In genomic region chr10:110609592-110609991, GRCh38 we compare ENCODE assay signal across 10 cellular contexts. TPM values are rescaled to one million over a fixed set of nuclear protein-coding genes. Genes with fewer than 3 reads are reported as not detected.
A peak's percentile ranks its signal among the peaks of the same experiment; 100 is the strongest.
DNase-seq lines count a peak whose midpoint lies in the region; ATAC-seq and TF ChIP-seq lines count a peak whose summit lies in the region.
"Had no signal": no experiment of that assay in that cellular context is flagged by ENCODE, and none has a peak within 500 bp of the region (broad histone marks: within the 10 kb centered on the region; RNA-seq: fewer than 3 reads in every experiment).

No MANE protein-coding gene starts in this region.

- POLR2A ChIA-PET in CD4-positive, alpha-beta memory T cell (lab: Charles Lee; ENCODE audit: partially characterized antibody) = no interaction called here

- TF ChIP-seq POLR2A in adrenal gland (IDR thresholded peaks at IDR 0.05) = no peak

- DNase-seq in DMS53 (lab: John Stamatoyannopoulos, UW) = peak; percentile 76
- peak; percentile 25 for DNase-seq in NCI-H1092 treated with DMSO at 0.1 percent for 48 hours (lab: John Stamatoyannopoulos, UW)
- no peak for DNase-seq in left lobe of liver (ENCODE audit: low spot score)
- no peak for DNase-seq in CD4-positive, alpha-beta memory T cell
- no peak for DNase-seq in adrenal gland
- DNase-seq in ascending aorta (ENCODE audit: low spot score in 2 of 2) = no peak

- ATAC-seq in SK-N-SH treated with all-trans-retinoic acid at 6 μM for 48 hours (peak; percentile 75), left lobe of liver (peak; percentile 62), HG03520 (IDR thresholded peaks at IDR 0.05; ENCODE audit: unreplicated experiment) (no peak)
- ATAC-seq: activated T-cell treated with anti-CD3 and anti-CD28 coated beads, Interleukin-2, amount 50 U/mL, for 72 hours had no signal

- CTCF ChIA-PET in CD4-positive, alpha-beta memory T cell (lab: Charles Lee; ENCODE audit: partially characterized antibody) = interaction anchor here (1.2 to 2.8 kb wide), 8 partner anchors 10 to 989 kb away, joined by 4 to 12 read pairs (median 6); no protein-coding TSS in a partner anchor

- H3K9me3 Mint-ChIP-seq in CD4-positive, alpha-beta memory T cell = no peaks in the 10 kb centered on the region
- H3K9me3 Mint-ChIP-seq: activated T-cell treated with anti-CD3 and anti-CD28 coated beads, Interleukin-2, amount 50 U/mL, for 72 hours had no signal

- no peaks in the 10 kb centered on the region for H3K27me3 Mint-ChIP-seq in CD4-positive, alpha-beta memory T cell

- intact Hi-C loops in CD4-positive, alpha-beta memory T cell (cut with micrococcal nuclease) = no loop called here
- intact Hi-C loops in adrenal gland (cut with DNase I) = loop anchor here in 1 of 2 donors (10.0 kb wide), 1 partner anchor 295 kb away; no protein-coding TSS in a partner anchor
- intact Hi-C loops in ascending aorta (cut with DNase I) = no loop called here

- H3K4me1 Mint-ChIP-seq in CD4-positive, alpha-beta memory T cell = peaks cover 0 to 17% (median 7%) of the 10 kb centered on the region in 4 donors

- no peak overlapping the region for H3K4me3 Mint-ChIP-seq in CD4-positive, alpha-beta memory T cell
- H3K4me3 Mint-ChIP-seq: activated T-cell treated with anti-CD3 and anti-CD28 coated beads, Interleukin-2, amount 50 U/mL, for 72 hours had no signal

- H3K27ac ChIP-seq in CD4-positive, alpha-beta memory T cell (ENCODE audit: low read depth, low read length) = no peak overlapping the region
- H3K27ac ChIP-seq in adrenal gland (no peak overlapping the region), ascending aorta (peak overlapping the region in 1 of 2 donors; percentile 40)
- H3K27ac ChIP-seq: SJCRH30 had no signal

- no peaks in the 10 kb centered on the region for H3K27me3 ChIP-seq in CD4-positive, alpha-beta memory T cell (ENCODE audit: insufficient read depth, low read length)
- no peaks in the 10 kb centered on the region for H3K27me3 ChIP-seq in adrenal gland
- H3K27me3 ChIP-seq in ascending aorta = no peaks in the 10 kb centered on the region
- H3K27me3 ChIP-seq: SJCRH30 had no signal

- 6 to 20% (median 14%) methylated on average over 2 of the region's 2 CpGs for WGBS in adrenal gland, 4 donors

- H3K9me3 ChIP-seq in CD4-positive, alpha-beta memory T cell (ENCODE audit: control insufficient read depth in 1 of 2, low read length in 2 of 2) = no peaks in the 10 kb centered on the region
- H3K9me3 ChIP-seq in adrenal gland (replicated peaks in 1 of 3) (no peaks in the 10 kb centered on the region), ascending aorta (no peaks in the 10 kb centered on the region)
- H3K9me3 ChIP-seq: SJCRH30 had no signal

- peaks cover 6% of the 10 kb centered on the region for H3K36me3 ChIP-seq in CD4-positive, alpha-beta memory T cell (ENCODE audit: insufficient read depth, low read length)
- H3K36me3 ChIP-seq in adrenal gland (replicated peaks in 1 of 2) = peaks cover 0 to 17% of the 10 kb centered on the region in 2 donors
- peaks cover 6 to 13% of the 10 kb centered on the region in 2 donors for H3K36me3 ChIP-seq in ascending aorta

- H3K36me3 Mint-ChIP-seq in CD4-positive, alpha-beta memory T cell = peaks cover 7 to 18% of the 10 kb centered on the region in 2 donors

- no peak overlapping the region for H3K27ac Mint-ChIP-seq in CD4-positive, alpha-beta memory T cell
- H3K27ac Mint-ChIP-seq: activated T-cell treated with anti-CD3 and anti-CD28 coated beads, Interleukin-2, amount 50 U/mL, for 72 hours had no signal

- TF ChIP-seq CTCF in adrenal gland (IDR thresholded peaks at IDR 0.05) (no peak), ascending aorta (IDR thresholded peaks at IDR 0.05) (no peak)

- no peak overlapping the region for H3K4me3 ChIP-seq in CD4-positive, alpha-beta memory T cell (ENCODE audit: low read length in 2 of 2)
- H3K4me3 ChIP-seq in adrenal gland (no peak overlapping the region), ascending aorta (no peak overlapping the region)
- H3K4me3 ChIP-seq: SJCRH30 had no signal

- H3K4me1 ChIP-seq in CD4-positive, alpha-beta memory T cell (ENCODE audit: insufficient read depth, low read length) = no peaks in the 10 kb centered on the region
- no peaks in the 10 kb centered on the region for H3K4me1 ChIP-seq in adrenal gland (replicated peaks in 1 of 2)
- no peaks in the 10 kb centered on the region for H3K4me1 ChIP-seq in ascending aorta

TF ChIP-seq in SK-N-SH treated with all-trans-retinoic acid at 6 μM for 48 hours, 23 proteins besides CTCF, POLR2A, EP300 and RAD21 (continues in another document):
- no peak for TF ChIP-seq CREB5 (CRISPR knock-in tag; IDR thresholded peaks at IDR 0.05; ENCODE audit: low read depth)
- TF ChIP-seq ZNF8 (CRISPR knock-in tag; IDR thresholded peaks at IDR 0.05) = no peak
- TF ChIP-seq BACH2 (CRISPR knock-in tag; IDR thresholded peaks at IDR 0.05; ENCODE audit: borderline replicate concordance) = no peak
- TF ChIP-seq CSDC2 (CRISPR knock-in tag; IDR thresholded peaks at IDR 0.05) = no peak
- TF ChIP-seq PPARA (CRISPR knock-in tag; IDR thresholded peaks at IDR 0.05; ENCODE audit: borderline replicate concordance) = no peak
- no peak for TF ChIP-seq ZNF565 (CRISPR knock-in tag; conservative IDR thresholded peaks at IDR 0.05; ENCODE audit: low read depth)
- TF ChIP-seq TCF4 (CRISPR knock-in tag; IDR thresholded peaks at IDR 0.05; ENCODE audit: borderline replicate concordance) = no peak
- TF ChIP-seq OSR1 (CRISPR knock-in tag; IDR thresholded peaks at IDR 0.05) = no peak
- TF ChIP-seq PATZ1 (CRISPR knock-in tag; IDR thresholded peaks at IDR 0.05; ENCODE audit: borderline replicate concordance) = no peak
- no peak for TF ChIP-seq ZFP30 (CRISPR knock-in tag; IDR thresholded peaks at IDR 0.05)
- no peak for TF ChIP-seq TSHZ2 (CRISPR knock-in tag; IDR thresholded peaks at IDR 0.05)
- TF ChIP-seq ARNTL (CRISPR knock-in tag; IDR thresholded peaks at IDR 0.05; ENCODE audit: borderline replicate concordance, low read depth) = no peak
- no peak for TF ChIP-seq ESRRG (CRISPR knock-in tag; IDR thresholded peaks at IDR 0.05)
- TF ChIP-seq GLIS3 (CRISPR knock-in tag; IDR thresholded peaks at IDR 0.05) = no peak

RNA-seq across cellular contexts. Expression of gene RBM20, which starts 34.5 kb away (rescaled TPM):
- total RNA-seq in left lobe of liver (0.33 TPM), adrenal gland (1 to 10 TPM in 1 of 8 donors, under 1 TPM in 5, not detected in 2; 0.11 to 2.3 (median 0.19) TPM), ascending aorta (4.8 TPM)
- total RNA-seq in CD4-positive, alpha-beta memory T cell = not detected
- under 1 TPM in 1 of 2 donors, not detected in 1; 0.03 TPM for polyA plus RNA-seq in CD4-positive, alpha-beta memory T cell
- polyA plus RNA-seq in adrenal gland = under 1 TPM; 0.07 to 0.35 (median 0.32) TPM

RNA-seq across cellular contexts. Expression of gene SMC3, which starts 42.1 kb away (rescaled TPM):
- total RNA-seq in left lobe of liver = 8.5 TPM
- 10 to 100 TPM; 53.4 to 59.5 TPM for total RNA-seq in CD4-positive, alpha-beta memory T cell
- 10 to 100 TPM; 43.8 to 96.1 TPM for polyA plus RNA-seq in CD4-positive, alpha-beta memory T cell
- total RNA-seq in adrenal gland = 10 to 100 TPM; 16.8 to 31.0 (median 21.5) TPM
- 10 to 100 TPM in 2 of 3 donors, 1 to 10 TPM in 1; 10.0 to 38.8 (median 14.8) TPM for polyA plus RNA-seq in adrenal gland
- total RNA-seq in ascending aorta = 14.8 TPM

Comparison
In these comparisons a context has a peak if more than half of its experiments do, and no peak if none do; other contexts are left out.
1. DNase-seq: peak in DMS53 (single experiment) and NCI-H1092 treated with DMSO at 0.1 percent for 48 hours (single experiment); none in left lobe of liver (single experiment), CD4-positive, alpha-beta memory T cell (0 of 5), adrenal gland (0 of 7) and ascending aorta (0 of 2).